Comparison of ENCODE assay signal across 1 cellular context in the genomic region with DNA sequence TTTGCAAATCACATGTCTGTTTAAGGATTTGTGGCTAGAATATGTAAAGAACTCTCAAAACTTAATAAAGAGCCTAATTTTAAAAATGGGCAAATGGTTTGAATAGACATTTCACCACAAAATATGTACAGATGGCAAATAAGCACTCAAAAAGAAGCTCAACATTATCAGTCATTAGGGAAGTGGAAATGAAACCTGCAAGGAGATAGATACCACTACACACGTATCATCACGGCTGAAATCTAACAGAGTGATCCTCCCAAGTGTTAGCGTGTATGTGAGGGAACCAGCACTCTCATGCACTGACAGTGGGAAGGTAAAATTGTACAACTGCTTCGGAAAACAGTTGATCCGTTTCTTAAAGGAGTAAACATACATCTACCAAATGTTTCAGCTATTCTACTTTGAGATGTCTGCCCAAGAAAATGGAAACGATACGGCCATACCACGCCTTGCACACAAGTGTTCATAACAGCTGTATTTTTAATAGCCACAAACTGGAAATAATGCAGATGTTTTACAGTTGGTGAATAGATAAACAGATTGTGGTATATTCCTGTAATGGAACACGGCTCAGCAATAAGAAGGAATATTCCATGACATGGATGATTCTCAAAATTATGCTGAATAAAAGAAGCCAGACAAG.
TF ChIP-seq lines count a peak whose summit lies in the region.

No MANE protein-coding gene starts in this region.

TF ChIP-seq in HepG2, 621 proteins besides CTCF, POLR2A, EP300 and RAD21 (continued from another document):
- TF ChIP-seq, protein P1, sequence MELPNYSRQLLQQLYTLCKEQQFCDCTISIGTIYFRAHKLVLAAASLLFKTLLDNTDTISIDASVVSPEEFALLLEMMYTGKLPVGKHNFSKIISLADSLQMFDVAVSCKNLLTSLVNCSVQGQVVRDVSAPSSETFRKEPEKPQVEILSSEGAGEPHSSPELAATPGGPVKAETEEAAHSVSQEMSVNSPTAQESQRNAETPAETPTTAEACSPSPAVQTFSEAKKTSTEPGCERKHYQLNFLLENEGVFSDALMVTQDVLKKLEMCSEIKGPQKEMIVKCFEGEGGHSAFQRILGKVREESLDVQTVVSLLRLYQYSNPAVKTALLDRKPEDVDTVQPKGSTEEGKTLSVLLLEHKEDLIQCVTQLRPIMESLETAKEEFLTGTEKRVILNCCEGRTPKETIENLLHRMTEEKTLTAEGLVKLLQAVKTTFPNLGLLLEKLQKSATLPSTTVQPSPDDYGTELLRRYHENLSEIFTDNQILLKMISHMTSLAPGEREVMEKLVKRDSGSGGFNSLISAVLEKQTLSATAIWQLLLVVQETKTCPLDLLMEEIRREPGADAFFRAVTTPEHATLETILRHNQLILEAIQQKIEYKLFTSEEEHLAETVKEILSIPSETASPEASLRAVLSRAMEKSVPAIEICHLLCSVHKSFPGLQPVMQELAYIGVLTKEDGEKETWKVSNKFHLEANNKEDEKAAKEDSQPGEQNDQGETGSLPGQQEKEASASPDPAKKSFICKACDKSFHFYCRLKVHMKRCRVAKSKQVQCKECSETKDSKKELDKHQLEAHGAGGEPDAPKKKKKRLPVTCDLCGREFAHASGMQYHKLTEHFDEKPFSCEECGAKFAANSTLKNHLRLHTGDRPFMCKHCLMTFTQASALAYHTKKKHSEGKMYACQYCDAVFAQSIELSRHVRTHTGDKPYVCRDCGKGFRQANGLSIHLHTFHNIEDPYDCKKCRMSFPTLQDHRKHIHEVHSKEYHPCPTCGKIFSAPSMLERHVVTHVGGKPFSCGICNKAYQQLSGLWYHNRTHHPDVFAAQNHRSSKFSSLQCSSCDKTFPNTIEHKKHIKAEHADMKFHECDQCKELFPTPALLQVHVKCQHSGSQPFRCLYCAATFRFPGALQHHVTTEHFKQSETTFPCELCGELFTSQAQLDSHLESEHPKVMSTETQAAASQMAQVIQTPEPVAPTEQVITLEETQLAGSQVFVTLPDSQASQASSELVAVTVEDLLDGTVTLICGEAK (IDR thresholded peaks at IDR 0.05): no peak
- TF ChIP-seq, protein P1 (CRISPR knock-in tag; IDR thresholded peaks at IDR 0.05): no peak
- no peak for TF ChIP-seq GATA4 (IDR thresholded peaks at IDR 0.05; ENCODE audit: borderline replicate concordance, low read depth)
- no peak for TF ChIP-seq NFRKB (IDR thresholded peaks at IDR 0.05)
- no peak for TF ChIP-seq ZNF3 (CRISPR knock-in tag; IDR thresholded peaks at IDR 0.05)
- TF ChIP-seq ZNF616 (CRISPR knock-in tag; IDR thresholded peaks at IDR 0.05; ENCODE audit: low read depth): no peak
- no peak for TF ChIP-seq TP53 (CRISPR knock-in tag; conservative IDR thresholded peaks at IDR 0.05)
- no peak for TF ChIP-seq MED13 (CRISPR knock-in tag; IDR thresholded peaks at IDR 0.05)
- TF ChIP-seq, protein P2, sequence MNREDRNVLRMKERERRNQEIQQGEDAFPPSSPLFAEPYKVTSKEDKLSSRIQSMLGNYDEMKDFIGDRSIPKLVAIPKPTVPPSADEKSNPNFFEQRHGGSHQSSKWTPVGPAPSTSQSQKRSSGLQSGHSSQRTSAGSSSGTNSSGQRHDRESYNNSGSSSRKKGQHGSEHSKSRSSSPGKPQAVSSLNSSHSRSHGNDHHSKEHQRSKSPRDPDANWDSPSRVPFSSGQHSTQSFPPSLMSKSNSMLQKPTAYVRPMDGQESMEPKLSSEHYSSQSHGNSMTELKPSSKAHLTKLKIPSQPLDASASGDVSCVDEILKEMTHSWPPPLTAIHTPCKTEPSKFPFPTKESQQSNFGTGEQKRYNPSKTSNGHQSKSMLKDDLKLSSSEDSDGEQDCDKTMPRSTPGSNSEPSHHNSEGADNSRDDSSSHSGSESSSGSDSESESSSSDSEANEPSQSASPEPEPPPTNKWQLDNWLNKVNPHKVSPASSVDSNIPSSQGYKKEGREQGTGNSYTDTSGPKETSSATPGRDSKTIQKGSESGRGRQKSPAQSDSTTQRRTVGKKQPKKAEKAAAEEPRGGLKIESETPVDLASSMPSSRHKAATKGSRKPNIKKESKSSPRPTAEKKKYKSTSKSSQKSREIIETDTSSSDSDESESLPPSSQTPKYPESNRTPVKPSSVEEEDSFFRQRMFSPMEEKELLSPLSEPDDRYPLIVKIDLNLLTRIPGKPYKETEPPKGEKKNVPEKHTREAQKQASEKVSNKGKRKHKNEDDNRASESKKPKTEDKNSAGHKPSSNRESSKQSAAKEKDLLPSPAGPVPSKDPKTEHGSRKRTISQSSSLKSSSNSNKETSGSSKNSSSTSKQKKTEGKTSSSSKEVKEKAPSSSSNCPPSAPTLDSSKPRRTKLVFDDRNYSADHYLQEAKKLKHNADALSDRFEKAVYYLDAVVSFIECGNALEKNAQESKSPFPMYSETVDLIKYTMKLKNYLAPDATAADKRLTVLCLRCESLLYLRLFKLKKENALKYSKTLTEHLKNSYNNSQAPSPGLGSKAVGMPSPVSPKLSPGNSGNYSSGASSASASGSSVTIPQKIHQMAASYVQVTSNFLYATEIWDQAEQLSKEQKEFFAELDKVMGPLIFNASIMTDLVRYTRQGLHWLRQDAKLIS (CRISPR knock-in tag; IDR thresholded peaks at IDR 0.05): no peak
- TF ChIP-seq, protein P3, sequence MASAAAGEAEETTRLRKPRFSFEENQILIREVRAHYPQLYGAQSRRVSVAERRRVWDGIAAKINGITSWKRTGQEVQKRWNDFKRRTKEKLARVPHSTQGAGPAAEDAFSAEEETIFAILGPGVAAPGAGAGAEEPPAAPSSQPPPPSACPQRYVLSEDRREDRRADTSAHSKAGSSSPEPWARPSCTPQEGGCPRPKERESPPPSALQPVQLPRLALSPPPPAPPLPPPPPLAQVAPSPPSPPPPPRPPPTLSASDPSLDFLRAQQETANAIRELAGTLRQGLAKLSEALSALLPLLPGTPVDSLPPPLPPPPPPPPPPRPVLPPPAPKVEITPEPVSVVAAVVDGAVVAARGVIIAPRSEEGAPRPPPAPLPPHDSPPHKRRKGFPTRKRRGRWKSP (CRISPR knock-in tag; IDR thresholded peaks at IDR 0.05): no peak
